Comparison of ENCODE assay signal across 1 cellular context in genomic region chr10:95783741-95784140, GRCh38.
TF ChIP-seq lines count a peak whose summit lies in the region.

No MANE protein-coding gene starts in this region.

TF ChIP-seq in GM12878, 131 proteins besides CTCF, POLR2A, EP300 and RAD21 (continued from another document and continues in another):
- no peak for TF ChIP-seq PRDM15 (CRISPR knock-in tag; IDR thresholded peaks at IDR 0.05)
- TF ChIP-seq CBX3 (IDR thresholded peaks at IDR 0.05; ENCODE audit: borderline replicate concordance, low read depth) = no peak
- TF ChIP-seq SIN3A (IDR thresholded peaks at IDR 0.05; ENCODE audit: low read depth, low read length) = no peak
- TF ChIP-seq GABPA (IDR thresholded peaks at IDR 0.05; ENCODE audit: low read depth) = peak; percentile 62; the same call in 1 of the 2 replicates
- peak; percentile 51; the same call in 1 of the 2 replicates for TF ChIP-seq ATF3 (IDR thresholded peaks at IDR 0.05; ENCODE audit: borderline replicate concordance, extremely low read depth, low read depth, low read length)
- peak; percentile 99 for TF ChIP-seq TCF3 (IDR thresholded peaks at IDR 0.05; ENCODE audit: borderline replicate concordance, insufficient read depth, low read depth, low read length)
- TF ChIP-seq FOXM1 (IDR thresholded peaks at IDR 0.05; ENCODE audit: low read depth, low read length) = peak; percentile 97
- TF ChIP-seq JUND (IDR thresholded peaks at IDR 0.05; ENCODE audit: low read depth, low read length) = peak; percentile 71; the same call in 1 of the 2 replicates
- peak; percentile 95 for TF ChIP-seq RELB (IDR thresholded peaks at IDR 0.05; ENCODE audit: low read depth)
- no peak; the same call in 1 of the 2 replicates for TF ChIP-seq MTA3 (IDR thresholded peaks at IDR 0.05; ENCODE audit: borderline replicate concordance, low read length)
- peak; percentile 96 for TF ChIP-seq CUX1 (IDR thresholded peaks at IDR 0.05; ENCODE audit: insufficient replicate concordance, low read depth, low read length)
- TF ChIP-seq ZNF217 (IDR thresholded peaks at IDR 0.05) = no peak
- no peak for TF ChIP-seq SPI1 (IDR thresholded peaks at IDR 0.05; ENCODE audit: borderline replicate concordance, insufficient read depth, low read depth, low read length)
- TF ChIP-seq STAT3 (IDR thresholded peaks at IDR 0.05; ENCODE audit: low read depth, low read length) = 0 out of 2 replicates have a peak, but pooled peaks have one; percentile 58
- peak; percentile 63 for TF ChIP-seq SP1 (IDR thresholded peaks at IDR 0.05; ENCODE audit: low read depth, low read length)
- TF ChIP-seq YY1 (IDR thresholded peaks at IDR 0.05; ENCODE audit: low read depth, low read length) = no peak
- no peak for TF ChIP-seq E4F1 (IDR thresholded peaks at IDR 0.05; ENCODE audit: borderline replicate concordance, partially characterized antibody)
- peak; percentile 49; the same call in 1 of the 2 replicates for TF ChIP-seq CREB1 (IDR thresholded peaks at IDR 0.05; ENCODE audit: low read depth)
- TF ChIP-seq SREBF2 (IDR thresholded peaks at IDR 0.05; ENCODE audit: low read length) = no peak
- TF ChIP-seq TBL1XR1 (IDR thresholded peaks at IDR 0.05; ENCODE audit: low read depth, low read length) = peak; percentile 96
- TF ChIP-seq RAD51 (IDR thresholded peaks at IDR 0.05) = peak; percentile 97
- peak; percentile 94 for TF ChIP-seq ZNF384 (IDR thresholded peaks at IDR 0.05; ENCODE audit: borderline replicate concordance, low read depth, low read length)
- no peak for TF ChIP-seq WRNIP1 (IDR thresholded peaks at IDR 0.05; ENCODE audit: borderline replicate concordance, low read depth, low read length)
- no peak for TF ChIP-seq ZZZ3 (IDR thresholded peaks at IDR 0.05; ENCODE audit: control insufficient read depth, insufficient read length, low read depth)
- TF ChIP-seq MXI1 (IDR thresholded peaks at IDR 0.05; ENCODE audit: low read depth, low read length) = peak; percentile 94
- 0 out of 2 replicates have a peak, but pooled peaks have one; percentile 47 for TF ChIP-seq CBX5 (IDR thresholded peaks at IDR 0.05; ENCODE audit: low read depth)
- peak; percentile 26; the same call in 1 of the 2 replicates for TF ChIP-seq ZBTB40 (IDR thresholded peaks at IDR 0.05; ENCODE audit: borderline replicate concordance)
- no peak for TF ChIP-seq CEBPB (IDR thresholded peaks at IDR 0.05; ENCODE audit: borderline replicate concordance in 1 of 2, low read depth in 2 of 2, low read length in 2 of 2)
- no peak for TF ChIP-seq BCLAF1 (IDR thresholded peaks at IDR 0.05)
- TF ChIP-seq PBX3 (IDR thresholded peaks at IDR 0.05; ENCODE audit: insufficient replicate concordance, low read depth, low read length) = no peak
